Comparison of ENCODE assay signal across 36 cellular contexts in genomic region chr10:47315426-47315825, GRCh38. TPM values are rescaled to one million over a fixed set of nuclear protein-coding genes. Genes with fewer than 3 reads are reported as not detected.
"Had no signal": no experiment of that assay in that cellular context is flagged by ENCODE, and none has a peak within 500 bp of the region (broad histone marks: within the 10 kb centered on the region; RNA-seq: fewer than 3 reads in every experiment).

No MANE protein-coding gene starts in this region.

- H3K4me3 ChIP-seq: ascending aorta, body of pancreas, breast epithelium had no signal

- H3K27me3 ChIP-seq: ascending aorta, body of pancreas, brain microvascular endothelial cell, breast epithelium had no signal

- H3K4me1 ChIP-seq: breast epithelium had no signal

- H3K36me3 ChIP-seq: ascending aorta, brain microvascular endothelial cell, breast epithelium had no signal

- DNase-seq: activated B cell treated with CpG ODN at 0.5 μM for 24 hours; activated CD4-positive, alpha-beta memory T cell treated with anti-CD3 and anti-CD28 coated beads for 36 hours; activated CD4-positive, alpha-beta T cell treated with anti-CD3 and anti-CD28 coated beads for 4 hours; activated CD4-positive, alpha-beta T cell treated with anti-CD3 and anti-CD28 coated beads, Interleukin-2, amount 10 ng/mL, durations not matched to agents 24 days and 14 days; activated CD4-positive, alpha-beta T cell treated with anti-CD3 and anti-CD28 coated beads, Interleukin-2, amount 50 U/mL, for 1 hour; activated CD4-positive, alpha-beta T cell treated with anti-CD3 and anti-CD28 coated beads, Interleukin-2, amount 50 U/mL, for 4 hours; activated CD4-positive, CD25-positive, alpha-beta regulatory T cell treated with anti-CD3 and anti-CD28 coated beads, Interleukin-2, amount 50 U/mL, for 72 hours; activated CD8-positive, alpha-beta memory T cell treated with anti-CD3 and anti-CD28 coated beads, Interleukin-2, amount 50 U/mL, for 4 hours; activated CD8-positive, alpha-beta T cell treated with anti-CD3 and anti-CD28 coated beads for 36 hours; activated effector memory CD4-positive, alpha-beta T cell treated with anti-CD3 and anti-CD28 coated beads, Interleukin-2, amount 50 U/mL, for 16 hours; activated gamma-delta T cell treated with Interleukin-2 at 50 U/mL for 16 hours; activated naive CD4-positive, alpha-beta T cell; activated naive CD4-positive, alpha-beta T cell treated with anti-CD3 and anti-CD28 coated beads for 36 hours; activated naive CD4-positive, alpha-beta T cell treated with anti-CD3 and anti-CD28 coated beads, Interleukin-2, amount 50 U/mL, for 16 hours; activated naive CD8-positive, alpha-beta T cell treated with anti-CD3 and anti-CD28 coated beads for 36 hours; activated T-cell treated with anti-CD3 and anti-CD28 coated beads for 4 hours; activated T-cell treated with anti-CD3 and anti-CD28 coated beads, Interleukin-2, amount 50 U/mL, for 1 hour; activated T-cell treated with anti-CD3 and anti-CD28 coated beads, Interleukin-2, amount 50 U/mL, for 4 hours; activated T-cell treated with anti-CD3 and anti-CD28 coated beads, Interleukin-2, amount 50 U/mL, for 72 hours; amygdala; anterior cingulate cortex; body of pancreas; brain microvascular endothelial cell; caudate nucleus; cerebellar nuclear complex; T-helper 1 cell; T-helper 2 cell; T-helper 9 cell had no signal

- ATAC-seq: activated CD8-positive, alpha-beta T cell treated with anti-CD3 and anti-CD28 coated beads for 36 hours; activated naive CD4-positive, alpha-beta T cell treated with anti-CD3 and anti-CD28 coated beads, Interleukin-2, amount 50 U/mL, for 72 hours; activated T-cell treated with anti-CD3 and anti-CD28 coated beads, Interleukin-2, amount 50 U/mL, for 4 hours; activated T-cell treated with anti-CD3 and anti-CD28 coated beads, Interleukin-2, amount 50 U/mL, for 72 hours; activated T-helper 17 cell treated with anti-CD3 and anti-CD28 coated beads, Interleukin-2, amount 50 U/mL, for 72 hours; body of pancreas had no signal

- H3K27ac ChIP-seq: ascending aorta, body of pancreas, brain microvascular endothelial cell, breast epithelium, VCaP had no signal

- H3K9me3 ChIP-seq: ascending aorta, body of pancreas, breast epithelium had no signal

RNA-seq across cellular contexts. Expression of gene GDF2, which starts 6.8 kb away (rescaled TPM):
- total RNA-seq: activated B cell treated with CpG ODN at 0.5 μM for 24 hours; activated CD4-positive, alpha-beta memory T cell treated with anti-CD3 and anti-CD28 coated beads for 36 hours; activated CD4-positive, alpha-beta T cell treated with anti-CD3 and anti-CD28 coated beads, Interleukin-2, amount 10 ng/mL, durations not matched to agents 24 days and 14 days; activated CD8-positive, alpha-beta memory T cell treated with anti-CD3 and anti-CD28 coated beads for 36 hours; activated CD8-positive, alpha-beta T cell treated with anti-CD3 and anti-CD28 coated beads for 36 hours; activated naive CD4-positive, alpha-beta T cell treated with anti-CD3 and anti-CD28 coated beads for 36 hours; activated naive CD4-positive, alpha-beta T cell treated with anti-CD3 and anti-CD28 coated beads, Interleukin-2, amount 50 U/mL, for 72 hours; activated naive CD8-positive, alpha-beta T cell treated with anti-CD3 and anti-CD28 coated beads for 36 hours; activated T-cell treated with anti-CD3 and anti-CD28 coated beads, Interleukin-2, amount 50 U/mL, for 4 hours; activated T-cell treated with anti-CD3 and anti-CD28 coated beads, Interleukin-2, amount 50 U/mL, for 72 hours; activated T-helper 1 cell treated with anti-CD3 and anti-CD28 coated beads, Interleukin-12 subunit alpha, Interleukin-12 subunit beta, Interleukin-2, Interleukin-4 antibody, amounts not matched to agents 30 ng/mL and 10 ng/mL and 1 ng/mL, durations not matched to agents 14 hours and 24 hours and 36 hours; activated T-helper 17 cell treated with anti-CD3 and anti-CD28 coated beads, Interleukin-2, amount 50 U/mL, for 72 hours; body of pancreas; breast epithelium; chondrocyte had no signal

RNA-seq across cellular contexts. Expression of gene GDF10, which starts 15.4 kb away (rescaled TPM):
- total RNA-seq: activated B cell treated with CpG ODN at 0.5 μM for 24 hours had no signal

RNA-seq across cellular contexts. Expression of gene RBP3, which starts 32.7 kb away (rescaled TPM):
- total RNA-seq: activated B cell treated with CpG ODN at 0.5 μM for 24 hours; activated CD4-positive, alpha-beta memory T cell treated with anti-CD3 and anti-CD28 coated beads for 36 hours; activated CD4-positive, alpha-beta T cell treated with anti-CD3 and anti-CD28 coated beads, Interleukin-2, amount 10 ng/mL, durations not matched to agents 24 days and 14 days; activated CD8-positive, alpha-beta memory T cell treated with anti-CD3 and anti-CD28 coated beads for 36 hours; activated CD8-positive, alpha-beta T cell treated with anti-CD3 and anti-CD28 coated beads for 36 hours; activated naive CD4-positive, alpha-beta T cell treated with anti-CD3 and anti-CD28 coated beads for 36 hours; activated naive CD4-positive, alpha-beta T cell treated with anti-CD3 and anti-CD28 coated beads, Interleukin-2, amount 50 U/mL, for 72 hours; activated naive CD8-positive, alpha-beta T cell treated with anti-CD3 and anti-CD28 coated beads for 36 hours; activated T-cell treated with anti-CD3 and anti-CD28 coated beads, Interleukin-2, amount 50 U/mL, for 4 hours; activated T-cell treated with anti-CD3 and anti-CD28 coated beads, Interleukin-2, amount 50 U/mL, for 72 hours; activated T-helper 1 cell treated with anti-CD3 and anti-CD28 coated beads, Interleukin-12 subunit alpha, Interleukin-12 subunit beta, Interleukin-2, Interleukin-4 antibody, amounts not matched to agents 30 ng/mL and 10 ng/mL and 1 ng/mL, durations not matched to agents 14 hours and 24 hours and 36 hours; activated T-helper 17 cell treated with anti-CD3 and anti-CD28 coated beads, Interleukin-2, amount 50 U/mL, for 72 hours; ascending aorta; body of pancreas; breast epithelium; chondrocyte had no signal
